ENCODE assay signal across 8 cellular contexts in the genomic region with DNA sequence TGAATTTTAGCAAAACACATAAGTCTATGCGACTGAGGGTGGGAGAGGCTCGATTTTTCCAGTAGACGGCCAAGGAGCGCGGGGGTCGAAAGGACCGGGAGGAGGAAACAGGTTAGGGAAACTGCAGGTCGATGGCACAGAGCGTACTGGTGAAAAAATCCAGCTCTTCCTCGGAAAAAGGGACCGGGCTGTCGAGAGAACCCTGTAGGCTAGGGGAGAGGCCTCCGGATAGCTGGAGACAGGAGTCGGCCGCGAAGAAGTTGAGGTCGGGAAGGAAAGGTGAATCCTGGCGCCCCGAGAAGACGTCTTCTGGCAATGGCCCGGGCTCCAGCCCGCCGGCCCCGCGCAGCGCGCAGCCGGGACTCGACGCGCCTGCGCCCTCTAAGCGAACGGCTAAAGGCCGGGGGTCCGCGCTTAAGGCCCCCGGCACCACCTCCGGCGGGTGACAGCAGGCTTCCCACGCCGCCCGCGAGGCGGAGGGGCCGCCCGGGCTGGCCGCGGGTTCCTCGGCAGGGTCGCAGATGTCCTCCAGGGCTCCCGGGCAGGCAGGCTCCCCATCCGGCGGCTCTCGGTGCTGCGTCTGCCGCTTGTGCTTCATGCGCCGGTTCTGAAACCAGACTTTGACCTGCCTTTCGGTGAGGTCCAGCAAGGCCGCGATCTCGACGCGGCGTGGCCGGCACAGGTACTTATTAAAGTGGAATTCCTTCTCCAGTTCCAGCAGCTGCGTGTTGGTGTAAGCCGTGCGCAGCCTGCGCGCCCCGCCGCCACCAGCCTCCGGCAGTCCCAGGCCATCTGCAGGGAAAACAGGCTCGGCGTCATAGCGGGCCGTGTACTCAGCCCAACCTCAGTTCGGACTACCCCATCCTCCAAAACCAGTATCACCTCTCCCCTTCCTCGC. TPM values are rescaled to one million over a fixed set of nuclear protein-coding genes. Genes with fewer than 3 reads are reported as not detected.
A peak's percentile ranks its signal among the peaks of the same experiment; 100 is the strongest.
DNase-seq lines count a peak whose midpoint lies in the region; ATAC-seq and TF ChIP-seq lines count a peak whose summit lies in the region.

No MANE protein-coding gene starts in this region.

- ATAC-seq in GM21723 (IDR thresholded peaks at IDR 0.05; ENCODE audit: unreplicated experiment) (peak; percentile 57), Panc1 (peak; percentile 59), Right ventricle myocardium superior (ENCODE audit: poor library complexity) (peak; percentile 48), psoas muscle (peak; percentile 59 to 67 (median 64)), HG03521 (IDR thresholded peaks at IDR 0.05; ENCODE audit: unreplicated experiment) (no peak)

- CTCF ChIA-PET in CD8-positive, alpha-beta memory T cell (lab: Charles Lee): interaction anchor here (1.0 to 1.9 kb wide), 4 partner anchors 8 to 51 kb away, joined by 3 to 5 read pairs (median 4); no protein-coding TSS in a partner anchor
- CTCF ChIA-PET in Panc1 (lab: Charles Lee): interaction anchor here (0.5 to 0.7 kb wide), 4 partner anchors 21 to 376 kb away, joined by 3 read pairs; no protein-coding TSS in a partner anchor

- H3K4me1 Mint-ChIP-seq in CD8-positive, alpha-beta memory T cell: peaks cover 23 to 65% (median 29%) of the 10 kb centered on the region in 3 donors

- peak overlapping the region; percentile 81 for H3K4me3 ChIP-seq in CD8-positive, alpha-beta memory T cell (ENCODE audit: low read length)
- peak overlapping the region; percentile 69 to 81 for H3K4me3 ChIP-seq in Panc1 (ENCODE audit: low read depth in 2 of 2, low read length in 2 of 2)
- peak overlapping the region; percentile 85 for H3K4me3 ChIP-seq in psoas muscle

- POLR2A ChIA-PET in CD8-positive, alpha-beta memory T cell (lab: Charles Lee): interaction anchor here (1.2 to 1.6 kb wide), 5 partner anchors 34 to 102 kb away, joined by 4 to 5 read pairs (median 4); no protein-coding TSS in a partner anchor
- POLR2A ChIA-PET in Panc1 (lab: Charles Lee): interaction anchor here (0.9 kb wide), 1 partner anchor 45 kb away, joined by 6 read pairs; no protein-coding TSS in a partner anchor

- H3K9me3 Mint-ChIP-seq in CD8-positive, alpha-beta memory T cell: no peaks in the 10 kb centered on the region

- intact Hi-C loops in Panc1 (cut with micrococcal nuclease; ENCODE audit: unreplicated experiment) (loop anchor here (5.0 kb wide), 1 partner anchor 51 kb away; no protein-coding TSS in a partner anchor), Right ventricle myocardium superior (cut with DNase I) (no loop called here), psoas muscle (cut with DNase I) (loop anchor here in 1 of 2 donors (5.0 kb wide), 1 partner anchor 51 kb away; no protein-coding TSS in a partner anchor)

- WGBS in psoas muscle, 3 donors: 1 to 3% (median 1%) methylated on average over 67 to 81 of the region's 81 CpGs

- H3K4me3 Mint-ChIP-seq in CD8-positive, alpha-beta memory T cell: peak overlapping the region; percentile 88 to 99 (median 95)

- in situ Hi-C loops in Panc1 (cut with HindIII; ENCODE audit: low pct_unique_long_range_greater_than_20kb, low sequenced_read_pairs): no loop called here

- no peaks in the 10 kb centered on the region for H3K36me3 ChIP-seq in CD8-positive, alpha-beta memory T cell (ENCODE audit: insufficient read depth, low read length)
- H3K36me3 ChIP-seq in Panc1 (ENCODE audit: control insufficient read depth, insufficient read depth, low read length): peaks cover 6% of the 10 kb centered on the region; the same call in 1 of the 2 replicates
- H3K36me3 ChIP-seq in psoas muscle (ENCODE audit: insufficient read depth in 1 of 2, low read depth in 1 of 2): no peaks in the 10 kb centered on the region

- TF ChIP-seq CTCF in Panc1 (IDR thresholded peaks at IDR 0.05): no peak
- peak; percentile 26 for TF ChIP-seq CTCF in psoas muscle (IDR thresholded peaks at IDR 0.05)

- H3K27me3 ChIP-seq in CD8-positive, alpha-beta memory T cell (ENCODE audit: insufficient read depth, low read length, poor library complexity, severe bottlenecking): peaks cover 4% of the 10 kb centered on the region
- H3K27me3 ChIP-seq in Panc1 (ENCODE audit: control insufficient read depth, insufficient read depth, low read length): no peaks in the 10 kb centered on the region
- H3K27me3 ChIP-seq in psoas muscle (ENCODE audit: insufficient read depth in 3 of 3, low read length in 2 of 3): peaks cover 4 to 9% (median 9%) of the 10 kb centered on the region in 3 donors

- BruUV-seq in Panc1 (replicated peaks; lab: Mats Ljungman, UMichigan): TSS peak; percentile 79

- H3K27ac ChIP-seq in CD8-positive, alpha-beta memory T cell (ENCODE audit: low read depth, low read length): peak overlapping the region; percentile 92
- H3K27ac ChIP-seq in Panc1 (ENCODE audit: low read length): peak overlapping the region; percentile 98
- peak overlapping the region; percentile 89 for H3K27ac ChIP-seq in psoas muscle

- DNase-seq in CD8-positive, alpha-beta memory T cell: peak; percentile 32 to 75 (median 48)
- no peak for DNase-seq in Panc1 (ENCODE audit: low read depth, low spot score)
- peak; percentile 40 for DNase-seq in activated gamma-delta T cell treated with anti-CD3 and anti-CD28 coated beads, Interleukin-2, amount 50 U/mL, for 16 hours (ENCODE audit: low read depth)
- DNase-seq in Right ventricle myocardium superior: peak; percentile 64
- peak; percentile 62 to 73 for DNase-seq in psoas muscle
- no peak for DNase-seq in inferior parietal cortex (ENCODE audit: extremely low spot score)

- H3K36me3 Mint-ChIP-seq in CD8-positive, alpha-beta memory T cell: peaks cover 0 to 23% (median 0%) of the 10 kb centered on the region in 3 donors

- no peaks in the 10 kb centered on the region for H3K9me3 ChIP-seq in CD8-positive, alpha-beta memory T cell (ENCODE audit: low read length)
- no peaks in the 10 kb centered on the region for H3K9me3 ChIP-seq in Panc1 (ENCODE audit: control insufficient read depth, insufficient read depth, low read depth, low read length)
- no peaks in the 10 kb centered on the region for H3K9me3 ChIP-seq in psoas muscle

- peak overlapping the region; percentile 85 to 100 (median 94) for H3K27ac Mint-ChIP-seq in CD8-positive, alpha-beta memory T cell

- peaks cover 25% of the 10 kb centered on the region for H3K4me1 ChIP-seq in CD8-positive, alpha-beta memory T cell (ENCODE audit: insufficient read depth, low read length)
- H3K4me1 ChIP-seq in Panc1 (ENCODE audit: control insufficient read depth, insufficient read depth, low read length): peaks cover 48% of the 10 kb centered on the region
- H3K4me1 ChIP-seq in psoas muscle: peaks cover 5% of the 10 kb centered on the region

- peaks cover 7 to 22% of the 10 kb centered on the region in 2 donors for H3K27me3 Mint-ChIP-seq in CD8-positive, alpha-beta memory T cell

RNA-seq across cellular contexts. Expression of gene HOXB2, which starts 1.7 kb away (rescaled TPM):
- total RNA-seq in CD8-positive, alpha-beta memory T cell: 10 to 100 TPM; 16.7 to 18.3 TPM
- polyA plus RNA-seq in CD8-positive, alpha-beta memory T cell: 12.8 TPM
- total RNA-seq in Panc1 (2021; ENCODE audit: unreplicated experiment) (70.1 TPM), Right ventricle myocardium superior (2.7 TPM), psoas muscle (10 to 100 TPM in 1 of 4 donors, 1 to 10 TPM in 3; 3.1 to 12.9 (median 6.5) TPM)
- 66.6 TPM for polyA plus RNA-seq in Panc1 (2012; ENCODE audit: insufficient read length)
- polyA plus RNA-seq in psoas muscle: 1 to 10 TPM; 4.6 to 5.0 (median 5.0) TPM

RNA-seq across cellular contexts. Expression of gene HOXB1, which starts 12.4 kb away (rescaled TPM):
- not detected for total RNA-seq in CD8-positive, alpha-beta memory T cell
- not detected for polyA plus RNA-seq in CD8-positive, alpha-beta memory T cell
- not detected for total RNA-seq in Panc1 (2021; ENCODE audit: unreplicated experiment)
- not detected for polyA plus RNA-seq in Panc1 (2012; ENCODE audit: insufficient read length)
- total RNA-seq in Right ventricle myocardium superior: not detected
- not detected for total RNA-seq in psoas muscle
- not detected for polyA plus RNA-seq in psoas muscle

RNA-seq across cellular contexts. Expression of gene HOXB4, which starts 34.9 kb away (rescaled TPM):
- 1 to 10 TPM; 3.4 to 3.7 TPM for total RNA-seq in CD8-positive, alpha-beta memory T cell
- 0.33 TPM for polyA plus RNA-seq in CD8-positive, alpha-beta memory T cell
- total RNA-seq in Panc1 (2021; ENCODE audit: unreplicated experiment): 27.9 TPM
- 19.4 TPM for polyA plus RNA-seq in Panc1 (2012; ENCODE audit: insufficient read length)
- total RNA-seq in Right ventricle myocardium superior: 0.75 TPM
- total RNA-seq in psoas muscle: 1 to 10 TPM in 2 of 4 donors, under 1 TPM in 2; 0.80 to 4.0 (median 1.3) TPM
- under 1 TPM; 0.38 to 0.89 (median 0.55) TPM for polyA plus RNA-seq in psoas muscle

RNA-seq across cellular contexts. Expression of gene HOXB3, which starts 46.8 kb away (rescaled TPM):
- 1 to 10 TPM; 3.0 to 3.5 TPM for total RNA-seq in CD8-positive, alpha-beta memory T cell
- polyA plus RNA-seq in CD8-positive, alpha-beta memory T cell: 0.10 TPM
- total RNA-seq in Panc1 (2021; ENCODE audit: unreplicated experiment) (127 TPM), Right ventricle myocardium superior (1.6 TPM), psoas muscle (1 to 10 TPM; 1.5 to 8.8 (median 1.9) TPM)
- polyA plus RNA-seq in Panc1 (2012; ENCODE audit: insufficient read length): 113 TPM
- polyA plus RNA-seq in psoas muscle: 1 to 10 TPM in 2 of 3 donors, under 1 TPM in 1; 0.96 to 1.5 (median 1.4) TPM

RNA-seq across cellular contexts. Expression of gene HOXB5, which starts 50.4 kb away (rescaled TPM):
- total RNA-seq in CD8-positive, alpha-beta memory T cell: not detected
- polyA plus RNA-seq in CD8-positive, alpha-beta memory T cell: not detected
- total RNA-seq in Panc1 (2021; ENCODE audit: unreplicated experiment) (67.2 TPM), Right ventricle myocardium superior (0.13 TPM), psoas muscle (under 1 TPM in 3 of 4 donors, not detected in 1; 0.17 to 0.71 (median 0.24) TPM)
- polyA plus RNA-seq in Panc1 (2012; ENCODE audit: insufficient read length): 64.4 TPM
- polyA plus RNA-seq in psoas muscle: under 1 TPM; 0.03 to 0.30 (median 0.17) TPM

Comparison
In these comparisons a context has a peak if more than half of its experiments do, and no peak if none do; other contexts are left out.
1. DNase-seq: peak in CD8-positive, alpha-beta memory T cell (5 of 5), activated gamma-delta T cell treated with anti-CD3 and anti-CD28 coated beads, Interleukin-2, amount 50 U/mL, for 16 hours (single experiment), Right ventricle myocardium superior (single experiment) and psoas muscle (2 of 2); none in Panc1 (single experiment) and inferior parietal cortex (single experiment).
2. Peak in every context shown above with its lines, with median percentiles within 50 percentile points of each other: H3K27ac ChIP-seq and H3K4me3 ChIP-seq.